Comparison of ENCODE assay signal across 1 cellular context in genomic region chr7:6032167-6032566, GRCh38.
TF ChIP-seq lines count a peak whose summit lies in the region.

No MANE protein-coding gene starts in this region.

TF ChIP-seq in K562, 482 proteins besides CTCF, POLR2A, EP300 and RAD21 (continued from another document):
- no peak for TF ChIP-seq TCF15 (CRISPR knock-in tag; IDR thresholded peaks at IDR 0.05)
- no peak for TF ChIP-seq TAF9B (IDR thresholded peaks at IDR 0.05; ENCODE audit: partially characterized antibody)
- TF ChIP-seq SOX6 (IDR thresholded peaks at IDR 0.05) = no peak
- TF ChIP-seq ZNF282 (CRISPR knock-in tag; IDR thresholded peaks at IDR 0.05) = no peak
- no peak for TF ChIP-seq POLR2AphosphoS2 (IDR thresholded peaks at IDR 0.05; ENCODE audit: low read length)
- 0 out of 2 replicates have a peak, but pooled peaks have one; percentile 25 for TF ChIP-seq VEZF1 (CRISPR knock-in tag; IDR thresholded peaks at IDR 0.05)
- peak; percentile 36; the same call in 1 of the 2 replicates for TF ChIP-seq MEF2A (IDR thresholded peaks at IDR 0.05; ENCODE audit: control insufficient read depth, low read depth, low read length)
- TF ChIP-seq TAL1 (IDR thresholded peaks at IDR 0.05) = peak; percentile 54; the same call in 1 of the 2 replicates
- no peak for TF ChIP-seq SMAD3 (CRISPR knock-in tag; conservative IDR thresholded peaks at IDR 0.05)
- TF ChIP-seq THAP7 (CRISPR knock-in tag; IDR thresholded peaks at IDR 0.05) = no peak
- peak; percentile 55 for TF ChIP-seq CBFA2T2 (conservative IDR thresholded peaks at IDR 0.05)
- no peak for TF ChIP-seq SMAD4 (CRISPR knock-in tag; conservative IDR thresholded peaks at IDR 0.05)
- TF ChIP-seq BCL6 (CRISPR knock-in tag; IDR thresholded peaks at IDR 0.05) = no peak
- no peak for TF ChIP-seq MAFG (tag; conservative IDR thresholded peaks at IDR 0.05)
- no peak for TF ChIP-seq SFPQ (IDR thresholded peaks at IDR 0.05; ENCODE audit: low read depth, low read length)
- peak; percentile 55 for TF ChIP-seq PML (IDR thresholded peaks at IDR 0.05; ENCODE audit: low read length)
- TF ChIP-seq NCOR1 (IDR thresholded peaks at IDR 0.05) = peak; percentile 57
- TF ChIP-seq NR2F6 (CRISPR knock-in tag; IDR thresholded peaks at IDR 0.05) = no peak
- no peak for TF ChIP-seq ZNF740 (CRISPR knock-in tag; IDR thresholded peaks at IDR 0.05)
- TF ChIP-seq ZNF740 (tag; IDR thresholded peaks at IDR 0.05) = no peak
- TF ChIP-seq ARID1B (IDR thresholded peaks at IDR 0.05) = peak; percentile 59
- TF ChIP-seq NFIC (IDR thresholded peaks at IDR 0.05) = peak; percentile 50
- TF ChIP-seq SP1 (CRISPR knock-in tag; IDR thresholded peaks at IDR 0.05) = no peak
